10 cellular contexts compared by ENCODE assay signal in genomic region chr6:166307981-166308768, GRCh38. TPM values are rescaled to one million over a fixed set of nuclear protein-coding genes. Genes with fewer than 3 reads are reported as not detected.
DNase-seq lines count a peak whose midpoint lies in the region; ATAC-seq, FAIRE-seq and TF ChIP-seq lines count a peak whose summit lies in the region.
"Had no signal": no experiment of that assay in that cellular context is flagged by ENCODE, and none has a peak within 500 bp of the region (broad histone marks: within the 10 kb centered on the region; RNA-seq: fewer than 3 reads in every experiment).

Gene PRR18, minus strand, starts transcription at chr6:166308392. Its CDS starts 250 bp downstream, at chr6:166308142.

- no peak for TF ChIP-seq POLR2A in A549 (IDR thresholded peaks at IDR 0.05; ENCODE audit: low read length)

- H3K4me2 ChIP-seq in A549 = peak within 1 kb of the TSS; percentile 95

- no peaks in the 10 kb centered on the region for H3K36me3 Mint-ChIP-seq in activated B cell treated with CpG ODN at 0.5 μM for 24 hours (ENCODE audit: low read depth)

- H3K4me1 ChIP-seq in A549 = no peaks in the 10 kb centered on the region; the same call in 2 of the 3 replicates
- H3K4me1 ChIP-seq in left ventricle myocardium inferior = peaks cover 19% of the 10 kb centered on the region

- H3K9me3 ChIP-seq in A549 (no peaks in the 10 kb centered on the region), left ventricle myocardium inferior (replicated peaks) (no peaks in the 10 kb centered on the region)

- peak within 1 kb of the TSS; percentile 78 for H3K4me3 Mint-ChIP-seq in activated B cell treated with CpG ODN at 0.5 μM for 24 hours

- peaks cover 75% of the 10 kb centered on the region for H3K27me3 ChIP-seq in left ventricle myocardium inferior (ENCODE audit: low read depth)

- no peaks in the 10 kb centered on the region for H3K36me3 ChIP-seq in left ventricle myocardium inferior

- H3K27ac ChIP-seq in A549 (peak within 1 kb of the TSS; percentile 59 to 79; a peak in 4 of 6 replicates), left ventricle myocardium inferior (replicated peaks) (no peak within 1 kb of the TSS)

- CTCF ChIA-PET in A549 (lab: Yijun Ruan, JAX) = interaction anchor here (1.1 to 1.8 kb wide), 3 partner anchors 10 to 458 kb away, joined by 3 to 5 read pairs (median 3); no protein-coding TSS in a partner anchor
- CTCF ChIA-PET in activated B cell treated with CpG ODN at 0.5 μM for 24 hours (lab: Charles Lee) = interaction anchor here (1.3 to 6.7 kb wide), 2 partner anchors 92 to 93 kb away, joined by 4 to 131 read pairs; no protein-coding TSS in a partner anchor

- H3K9me3 Mint-ChIP-seq in activated B cell treated with CpG ODN at 0.5 μM for 24 hours = no peaks in the 10 kb centered on the region

- H3K27me3 Mint-ChIP-seq in activated B cell treated with CpG ODN at 0.5 μM for 24 hours = peaks cover 28% of the 10 kb centered on the region

- peak within 1 kb of the TSS; percentile 54 for H3K4me3 ChIP-seq in A549
- peak within 1 kb of the TSS; percentile 68 for H3K4me3 ChIP-seq in left ventricle myocardium inferior

- ATAC-seq in A549 (peak; percentile 45 to 75; a peak in 4 of 6 replicates), HG03066 (IDR thresholded peaks at IDR 0.05; ENCODE audit: low read depth, unreplicated experiment) (peak; percentile 49), activated B cell treated with CpG ODN at 0.5 μM for 24 hours (ENCODE audit: low read depth) (peak; percentile 65)
- ATAC-seq: HCT116 had no signal

- FAIRE-seq in A549 (lab: Jason Lieb, UNC) (no peak), GM18507 (lab: Jason Lieb, UNC) (peak; percentile 70)
- FAIRE-seq: frontal cortex had no signal

- no peak within 1 kb of the TSS for H3K27ac Mint-ChIP-seq in activated B cell treated with CpG ODN at 0.5 μM for 24 hours

- WGBS in A549 (ENCODE audit: missing lambda C conversion rate) = 78% methylated on average over 8 of the region's 78 CpGs

- POLR2A ChIA-PET in A549 (lab: Yijun Ruan, JAX) (no interaction called here), activated B cell treated with CpG ODN at 0.5 μM for 24 hours (lab: Charles Lee) (interaction anchor here (1.1 to 2.4 kb wide), 2 partner anchors 34 to 55 kb away, joined by 3 to 8 read pairs; partner anchors contain the start of gene SFT2D1)

- intact Hi-C loops in activated B cell treated with CpG ODN at 0.5 μM for 24 hours (cut with micrococcal nuclease) = loop anchor here (1.0 kb wide), 1 partner anchor 75 kb away; no protein-coding TSS in a partner anchor
- intact Hi-C loops in left ventricle myocardium inferior (cut with micrococcal nuclease) = no loop called here

- DNase-seq in A549 (ENCODE audit: low read depth in 1 of 2, low spot score in 1 of 2) (no peak), GM18507 (ENCODE audit: extremely low spot score, insufficient read length, low read depth) (no peak), activated B cell treated with CpG ODN at 0.5 μM for 24 hours (peak; percentile 37), left ventricle myocardium inferior (no peak), putamen (ENCODE audit: low spot score) (peak; percentile 88), GM03348 (ENCODE audit: low spot score) (no peak), dedifferentiated amniotic fluid mesenchymal stem cell (ENCODE audit: extremely low spot score) (no peak)

- peaks cover 8% of the 10 kb centered on the region for H3K4me1 Mint-ChIP-seq in activated B cell treated with CpG ODN at 0.5 μM for 24 hours

- TF ChIP-seq RAD21 in A549 (conservative IDR thresholded peaks at IDR 0.05 in 1 of 2, IDR thresholded peaks at IDR 0.05 in 1 of 2) = no peak

- no peak for TF ChIP-seq EP300 in A549 (IDR thresholded peaks at IDR 0.05)

- TF ChIP-seq CTCF in A549 (IDR thresholded peaks at IDR 0.05) (no peak), activated B cell treated with CpG ODN at 0.5 μM for 24 hours (IDR thresholded peaks at IDR 0.05) (no peak), left ventricle myocardium inferior (IDR thresholded peaks at IDR 0.05; ENCODE audit: borderline replicate concordance) (no peak)

TF ChIP-seq in A549, 52 proteins besides CTCF, POLR2A, EP300 and RAD21:
- TF ChIP-seq E2F6 (IDR thresholded peaks at IDR 0.05; ENCODE audit: borderline replicate concordance, low read depth) (no peak), HOXB5 (CRISPR knock-in tag; IDR thresholded peaks at IDR 0.05) (no peak), FOSL2 (IDR thresholded peaks at IDR 0.05) (no peak), FOSL2 (CRISPR knock-in tag; IDR thresholded peaks at IDR 0.05) (no peak), HOXB13 (CRISPR knock-in tag; IDR thresholded peaks at IDR 0.05; ENCODE audit: low read depth) (no peak), ZFP36 (IDR thresholded peaks at IDR 0.05; ENCODE audit: borderline replicate concordance, partially characterized antibody) (no peak), REST (IDR thresholded peaks at IDR 0.05) (no peak), JUNB (IDR thresholded peaks at IDR 0.05) (no peak), HEYL (CRISPR knock-in tag; IDR thresholded peaks at IDR 0.05) (no peak), SMC3 (IDR thresholded peaks at IDR 0.05) (no peak), HMGXB4 (CRISPR knock-in tag; IDR thresholded peaks at IDR 0.05; ENCODE audit: borderline replicate concordance) (no peak), EHF (CRISPR knock-in tag; IDR thresholded peaks at IDR 0.05) (no peak), TFCP2L1 (CRISPR knock-in tag; IDR thresholded peaks at IDR 0.05) (no peak), CBX8 (IDR thresholded peaks at IDR 0.05) (no peak)

RNA-seq across cellular contexts. Expression of gene PRR18, which starts in this region (rescaled TPM):
- polyA plus RNA-seq in A549 (2011; rRNA removed) (0.07 and 0.13 TPM in 2 replicates), A549 (2017; fragmentation: RNase III; extraction: RNeasy Plus Mini Kit Qiagen cat#74134 plus additional on column Dnase treatment) (0.04 to 0.08 TPM (median 0.08 TPM) in 3 replicates)
- 0.05 and 0.08 TPM in 2 replicates for polyA plus RNA-seq in A549 (2012; cell fraction: cytosol; rRNA removed)
- polyA plus RNA-seq in A549 (2012; cell fraction: nucleus; rRNA removed) = 0.06 and 0.10 TPM in 2 replicates
- 0.08 and 0.34 TPM in 2 replicates for polyA minus RNA-seq in A549 (2011; rRNA and poly(A)+ RNA removed)
- total RNA-seq in activated B cell treated with CpG ODN at 0.5 μM for 24 hours (0.10 TPM in 1 of 2 replicates, not detected in the other), left ventricle myocardium inferior (not detected)

Comparison
In these comparisons a context has a peak if more than half of its experiments do, and no peak if none do; other contexts are left out.
1. Peak in ATAC-seq, H3K4me3 ChIP-seq, H3K27ac ChIP-seq and H3K4me2 ChIP-seq in A549; RNA of the gene not detected or under 1 TPM.
2. Peak in DNase-seq and ATAC-seq in activated B cell treated with CpG ODN at 0.5 μM for 24 hours; RNA of the gene not detected or under 1 TPM.